28 cellular contexts compared by ENCODE assay signal in genomic region chr22:17233348-17234043, GRCh38.
"Had no signal": no experiment of that assay in that cellular context is flagged by ENCODE, and none has a peak within 500 bp of the region (broad histone marks: within the 10 kb centered on the region; RNA-seq: fewer than 3 reads in every experiment).

No MANE protein-coding gene starts in this region.

- DNase-seq: activated CD4-positive, alpha-beta memory T cell treated with anti-CD3 and anti-CD28 coated beads for 36 hours; activated CD4-positive, alpha-beta T cell treated with anti-CD3 and anti-CD28 coated beads, Interleukin-2, amount 10 ng/mL, durations not matched to agents 24 days and 14 days; activated CD4-positive, CD25-positive, alpha-beta regulatory T cell treated with anti-CD3 and anti-CD28 coated beads, Interleukin-2, amount 50 U/mL, for 72 hours; activated T-cell treated with anti-CD3 and anti-CD28 coated beads, Interleukin-2, amount 50 U/mL, for 48 hours; effector CD8-positive, alpha-beta T cell; erythroblast; heart left ventricle; hypothalamus; left lung; mesenchymal stem cell; natural killer cell; ovary; right lobe of liver; stimulated activated CD4-positive, alpha-beta T cell treated with anti-CD3 and anti-CD28 coated beads, Interleukin-4, amount 100 ng/mL, for 24 hours had no signal

- FAIRE-seq: bronchial epithelial cell, colon, TTC549, urothelium cell line had no signal

- H3K27ac ChIP-seq: heart left ventricle, left lung, lower lobe of right lung, neutrophil, ovary, right lobe of liver, thoracic aorta, WERI-Rb-1 had no signal

- H3K27ac Mint-ChIP-seq: activated CD4-positive, alpha-beta memory T cell treated with anti-CD3 and anti-CD28 coated beads for 36 hours; activated CD4-positive, alpha-beta T cell treated with anti-CD3 and anti-CD28 coated beads, Interleukin-2, amount 10 ng/mL, durations not matched to agents 24 days and 14 days; activated T-helper 2 cell treated with anti-CD3 and anti-CD28 coated beads, Interferon-gamma antibody, Interleukin-2, Interleukin-4, amounts not matched to agents 10 μg/mL and 5 μg/mL and 100 μg/mL, durations not matched to agents 14 hours and 24 hours and 36 hours; natural killer cell; progenitor cell of endocrine pancreas; stimulated activated effector memory CD8-positive, alpha-beta T cell treated with anti-CD3 and anti-CD28 coated beads, Interleukin-12 subunit alpha, Interleukin-12 subunit beta, amount 100 ng/mL, for 72 hours; stimulated activated naive CD8-positive, alpha-beta T cell treated with anti-CD3 and anti-CD28 coated beads, Interleukin-15, Interleukin-2, amounts not matched to agents 100 ng/mL and 50 ng/mL, for 24 hours had no signal

- H3K36me3 ChIP-seq: heart left ventricle, left lung, lower lobe of right lung, neutrophil, ovary, right lobe of liver, thoracic aorta, WERI-Rb-1 had no signal

- H3K36me3 Mint-ChIP-seq: activated CD4-positive, alpha-beta memory T cell treated with anti-CD3 and anti-CD28 coated beads for 36 hours; activated naive CD4-positive, alpha-beta T cell treated with anti-CD3 and anti-CD28 coated beads, Interleukin-2, amount 50 U/mL, for 24 hours; natural killer cell; stimulated activated effector memory CD8-positive, alpha-beta T cell treated with anti-CD3 and anti-CD28 coated beads, Interleukin-12 subunit alpha, Interleukin-12 subunit beta, amount 100 ng/mL, for 72 hours had no signal

- H3K4me3 Mint-ChIP-seq: activated CD4-positive, alpha-beta memory T cell treated with anti-CD3 and anti-CD28 coated beads for 36 hours; activated CD4-positive, alpha-beta T cell treated with anti-CD3 and anti-CD28 coated beads, Interleukin-2, amount 10 ng/mL, durations not matched to agents 24 days and 14 days; activated naive CD4-positive, alpha-beta T cell treated with anti-CD3 and anti-CD28 coated beads, Interleukin-2, amount 50 U/mL, for 24 hours; central memory CD8-positive, alpha-beta T cell; natural killer cell; stimulated activated effector memory CD8-positive, alpha-beta T cell treated with anti-CD3 and anti-CD28 coated beads, Interleukin-12 subunit alpha, Interleukin-12 subunit beta, amount 100 ng/mL, for 72 hours; stimulated activated naive CD8-positive, alpha-beta T cell treated with anti-CD3 and anti-CD28 coated beads, Interleukin-15, Interleukin-2, amounts not matched to agents 100 ng/mL and 50 ng/mL, for 24 hours had no signal

- H3K27me3 ChIP-seq: neutrophil, ovary, right lobe of liver had no signal

- H3K4me3 ChIP-seq: heart left ventricle, left lung, lower lobe of right lung, ovary, right lobe of liver, thoracic aorta had no signal

- H3K27me3 Mint-ChIP-seq: activated CD4-positive, alpha-beta memory T cell treated with anti-CD3 and anti-CD28 coated beads for 36 hours; activated CD4-positive, alpha-beta T cell treated with anti-CD3 and anti-CD28 coated beads, Interleukin-2, amount 10 ng/mL, durations not matched to agents 24 days and 14 days; activated naive CD4-positive, alpha-beta T cell treated with anti-CD3 and anti-CD28 coated beads, Interleukin-2, amount 50 U/mL, for 24 hours; central memory CD8-positive, alpha-beta T cell; stimulated activated naive CD8-positive, alpha-beta T cell treated with anti-CD3 and anti-CD28 coated beads, Interleukin-15, Interleukin-2, amounts not matched to agents 100 ng/mL and 50 ng/mL, for 24 hours had no signal

- H3K9me3 Mint-ChIP-seq: activated CD4-positive, alpha-beta memory T cell treated with anti-CD3 and anti-CD28 coated beads for 36 hours; activated CD4-positive, alpha-beta T cell treated with anti-CD3 and anti-CD28 coated beads, Interleukin-2, amount 10 ng/mL, durations not matched to agents 24 days and 14 days; activated naive CD4-positive, alpha-beta T cell treated with anti-CD3 and anti-CD28 coated beads, Interleukin-2, amount 50 U/mL, for 24 hours; activated T-helper 2 cell treated with anti-CD3 and anti-CD28 coated beads, Interferon-gamma antibody, Interleukin-2, Interleukin-4, amounts not matched to agents 10 μg/mL and 5 μg/mL and 100 μg/mL, durations not matched to agents 14 hours and 24 hours and 36 hours; central memory CD8-positive, alpha-beta T cell; natural killer cell; stimulated activated effector memory CD8-positive, alpha-beta T cell treated with anti-CD3 and anti-CD28 coated beads, Interleukin-12 subunit alpha, Interleukin-12 subunit beta, amount 100 ng/mL, for 72 hours; stimulated activated naive CD8-positive, alpha-beta T cell treated with anti-CD3 and anti-CD28 coated beads, Interleukin-15, Interleukin-2, amounts not matched to agents 100 ng/mL and 50 ng/mL, for 24 hours had no signal

- H3K9me3 ChIP-seq: heart left ventricle, left lung, lower lobe of right lung, neutrophil, ovary, right lobe of liver, thoracic aorta had no signal

- ATAC-seq: heart left ventricle; left lung; lower lobe of right lung; natural killer cell; right lobe of liver; stimulated activated effector memory CD8-positive, alpha-beta T cell treated with anti-CD3 and anti-CD28 coated beads, Interleukin-12 subunit alpha, Interleukin-12 subunit beta, amount 100 ng/mL, for 72 hours had no signal
